Comparison of ENCODE assay signal across 15 cellular contexts in genomic region chr1:64850846-64851245, GRCh38.
DNase-seq lines count a peak whose midpoint lies in the region; TF ChIP-seq lines count a peak whose summit lies in the region.
"Had no signal": no experiment of that assay in that cellular context is flagged by ENCODE, and none has a peak within 500 bp of the region (broad histone marks: within the 10 kb centered on the region; RNA-seq: fewer than 3 reads in every experiment).

No MANE protein-coding gene starts in this region.

- H3K9ac ChIP-seq in GM23248 = no peak overlapping the region

- H3K36me3 ChIP-seq in GM23248 (ENCODE audit: low read depth) = peaks cover 36% of the 10 kb centered on the region; the same call in 1 of the 2 replicates
- H3K36me3 ChIP-seq: SJCRH30 had no signal

- H3K4me1 ChIP-seq in GM23248 (ENCODE audit: insufficient read depth) = no peaks in the 10 kb centered on the region
- H3K4me1 ChIP-seq: SJCRH30 had no signal

- H3K4me3 Mint-ChIP-seq in IgD-negative memory B cell = no peak overlapping the region
- no peak overlapping the region for H3K4me3 Mint-ChIP-seq in activated naive CD8-positive, alpha-beta T cell treated with anti-CD3 and anti-CD28 coated beads for 36 hours
- no peak overlapping the region for H3K4me3 Mint-ChIP-seq in endothelial cell (ENCODE audit: unreplicated experiment)
- H3K4me3 Mint-ChIP-seq: HFFc6 had no signal

- no peaks in the 10 kb centered on the region for H3K27me3 ChIP-seq in GM23248 (replicated peaks; ENCODE audit: insufficient read depth)
- H3K27me3 ChIP-seq: SJCRH30 had no signal

- H3F3A ChIP-seq in GM23248 (ENCODE audit: insufficient read depth) = no peaks in the 10 kb centered on the region

- H3K9me3 Mint-ChIP-seq in IgD-negative memory B cell (no peaks in the 10 kb centered on the region), endothelial cell (ENCODE audit: unreplicated experiment) (no peaks in the 10 kb centered on the region)
- H3K9me3 Mint-ChIP-seq in activated naive CD8-positive, alpha-beta T cell treated with anti-CD3 and anti-CD28 coated beads for 36 hours = no peaks in the 10 kb centered on the region
- H3K9me3 Mint-ChIP-seq: HFFc6 had no signal

- H3K36me3 Mint-ChIP-seq in IgD-negative memory B cell = no peaks in the 10 kb centered on the region
- peaks cover 13% of the 10 kb centered on the region for H3K36me3 Mint-ChIP-seq in activated naive CD8-positive, alpha-beta T cell treated with anti-CD3 and anti-CD28 coated beads for 36 hours
- peaks cover 61% of the 10 kb centered on the region for H3K36me3 Mint-ChIP-seq in endothelial cell (ENCODE audit: low read depth, unreplicated experiment)

- no peak for TF ChIP-seq CTCF in endothelial cell (IDR thresholded peaks at IDR 0.05; ENCODE audit: unreplicated experiment)

- H3K4me1 Mint-ChIP-seq in IgD-negative memory B cell = peaks cover 0 to 9% (median 3%) of the 10 kb centered on the region in 3 donors
- H3K4me1 Mint-ChIP-seq in activated naive CD8-positive, alpha-beta T cell treated with anti-CD3 and anti-CD28 coated beads for 36 hours = no peaks in the 10 kb centered on the region
- peaks cover 38% of the 10 kb centered on the region for H3K4me1 Mint-ChIP-seq in endothelial cell (ENCODE audit: unreplicated experiment)

- in situ Hi-C loops in G401 (cut with HindIII; ENCODE audit: low sequenced_read_pairs) = no loop called here
- in situ Hi-C loops in GM23248 (cut with MboI) = no loop called here

- WGBS in GM23248 (ENCODE audit: low coverage in 1 of 2, low lambda C conversion rate in 2 of 2, missing lambda C conversion rate in 2 of 2), 2 experiments = 91 to 93% methylated on average over 10 of the region's 10 CpGs

- H3K9me3 ChIP-seq in GM23248 (ENCODE audit: low read depth) = no peaks in the 10 kb centered on the region
- H3K9me3 ChIP-seq: SJCRH30 had no signal

- H3K79me2 ChIP-seq in GM23248 (ENCODE audit: insufficient read depth) = no peaks in the 10 kb centered on the region

- H3K27ac ChIP-seq in GM23248 = no peak overlapping the region
- H3K27ac ChIP-seq: SJCRH30 had no signal

- peak overlapping the region in 2 of 3 donors; percentile 21 to 59 for H3K27ac Mint-ChIP-seq in IgD-negative memory B cell
- peak overlapping the region; percentile 3 for H3K27ac Mint-ChIP-seq in activated naive CD8-positive, alpha-beta T cell treated with anti-CD3 and anti-CD28 coated beads for 36 hours
- H3K27ac Mint-ChIP-seq in endothelial cell (ENCODE audit: unreplicated experiment) = peak overlapping the region; percentile 52
- H3K27ac Mint-ChIP-seq: HFFc6 had no signal

- no peak overlapping the region for H2AFZ ChIP-seq in GM23248

- no peak overlapping the region for H3K4me3 ChIP-seq in GM23248
- H3K4me3 ChIP-seq: SJCRH30 had no signal

- no peak overlapping the region for H3K4me2 ChIP-seq in GM23248 (ENCODE audit: unreplicated experiment)

- H3K27me3 Mint-ChIP-seq in IgD-negative memory B cell (no peaks in the 10 kb centered on the region), endothelial cell (ENCODE audit: unreplicated experiment) (peaks cover 21% of the 10 kb centered on the region)
- no peaks in the 10 kb centered on the region for H3K27me3 Mint-ChIP-seq in activated naive CD8-positive, alpha-beta T cell treated with anti-CD3 and anti-CD28 coated beads for 36 hours

- no peaks in the 10 kb centered on the region for H4K20me1 ChIP-seq in GM23248 (ENCODE audit: insufficient read depth)

- DNase-seq in G401 (ENCODE audit: low spot score) = peak; percentile 92
- no peak for DNase-seq in activated naive CD8-positive, alpha-beta T cell treated with anti-CD3 and anti-CD28 coated beads for 36 hours
- no peak for DNase-seq in endothelial cell (ENCODE audit: low spot score)
- no peak for DNase-seq in GM23248
- DNase-seq in activated gamma-delta T cell treated with Interleukin-2 at 50 U/mL for 16 hours = no peak
- no peak for DNase-seq in nucleus accumbens (lab: John Stamatoyannopoulos, UW)
- DNase-seq: ACHN, DMS79, HFFc6, KBM-7, NCI-H1105, NCI-H226, NCI-H524, SJCRH30 had no signal

- no peaks in the 10 kb centered on the region for H3K9me2 ChIP-seq in GM23248 (ENCODE audit: insufficient read depth)
